In genomic region chr14:105818712-105819005, GRCh38 we compare ENCODE assay signal across 17 cellular contexts.
DNase-seq lines count a peak whose midpoint lies in the region; ATAC-seq and FAIRE-seq lines count a peak whose summit lies in the region.
"Had no signal": no experiment of that assay in that cellular context is flagged by ENCODE, and none has a peak within 500 bp of the region (broad histone marks: within the 10 kb centered on the region; RNA-seq: fewer than 3 reads in every experiment).

No MANE protein-coding gene starts in this region.

- peak; percentile 20 for DNase-seq in GM18507 (ENCODE audit: extremely low spot score, insufficient read length, low read depth)
- DNase-seq in NAMALWA (ENCODE audit: low spot score) = peak; percentile 77
- no peak for DNase-seq in naive B cell
- DNase-seq in DMS53 (lab: John Stamatoyannopoulos, UW) = no peak
- DNase-seq in stimulated activated naive CD8-positive, alpha-beta T cell treated with anti-CD3 and anti-CD28 coated beads, Interleukin-15, amount 100 ng/mL, for 72 hours = no peak
- no peak for DNase-seq in stimulated activated CD4-positive, alpha-beta T cell treated with anti-CD3 and anti-CD28 coated beads, Interleukin-4, amount 100 ng/mL, for 24 hours
- DNase-seq: activated CD4-positive, alpha-beta T cell treated with anti-CD3 and anti-CD28 coated beads for 36 hours; body of pancreas; CD4-positive, alpha-beta memory T cell; effector CD8-positive, alpha-beta T cell; foreskin melanocyte; GOT3; NCI-H2081 treated with DMSO at 0.1 percent for 48 hours; SW 1271 had no signal

- H3K27me3 Mint-ChIP-seq in naive B cell = no peaks in the 10 kb centered on the region
- peaks cover 34% of the 10 kb centered on the region for H3K27me3 Mint-ChIP-seq in stimulated activated naive CD8-positive, alpha-beta T cell treated with anti-CD3 and anti-CD28 coated beads, Interleukin-15, amount 100 ng/mL, for 72 hours

- peak overlapping the region; percentile 44 to 95 (median 87) for H3K4me3 Mint-ChIP-seq in naive B cell
- H3K4me3 Mint-ChIP-seq in stimulated activated naive CD8-positive, alpha-beta T cell treated with anti-CD3 and anti-CD28 coated beads, Interleukin-15, amount 100 ng/mL, for 72 hours = no peak overlapping the region
- H3K4me3 Mint-ChIP-seq: activated CD4-positive, alpha-beta T cell treated with anti-CD3 and anti-CD28 coated beads for 36 hours; CD4-positive, alpha-beta memory T cell had no signal

- H3K4me1 Mint-ChIP-seq in naive B cell = peaks cover 50 to 66% (median 59%) of the 10 kb centered on the region in 3 donors
- H3K4me1 Mint-ChIP-seq in stimulated activated naive CD8-positive, alpha-beta T cell treated with anti-CD3 and anti-CD28 coated beads, Interleukin-15, amount 100 ng/mL, for 72 hours = no peaks in the 10 kb centered on the region
- H3K4me1 Mint-ChIP-seq: activated CD4-positive, alpha-beta T cell treated with anti-CD3 and anti-CD28 coated beads for 36 hours; CD4-positive, alpha-beta memory T cell had no signal

- ATAC-seq in GM21423 (IDR thresholded peaks at IDR 0.05; ENCODE audit: unreplicated experiment) (peak; percentile 6), naive B cell (ENCODE audit: low read depth in 2 of 2) (no peak)
- no peak for ATAC-seq in stimulated activated naive CD8-positive, alpha-beta T cell treated with anti-CD3 and anti-CD28 coated beads, Interleukin-15, amount 100 ng/mL, for 72 hours
- ATAC-seq: activated CD4-positive, alpha-beta T cell treated with anti-CD3 and anti-CD28 coated beads for 36 hours; activated naive CD4-positive, alpha-beta T cell treated with anti-CD3 and anti-CD28 coated beads, Interleukin-2, amount 50 U/mL, for 72 hours; body of pancreas; HepG2 had no signal

- H3K27ac Mint-ChIP-seq in naive B cell = peak overlapping the region; percentile 99 to 100 (median 100)
- no peak overlapping the region for H3K27ac Mint-ChIP-seq in stimulated activated naive CD8-positive, alpha-beta T cell treated with anti-CD3 and anti-CD28 coated beads, Interleukin-15, amount 100 ng/mL, for 72 hours
- H3K27ac Mint-ChIP-seq: activated CD4-positive, alpha-beta T cell treated with anti-CD3 and anti-CD28 coated beads for 36 hours; activated naive CD4-positive, alpha-beta T cell treated with anti-CD3 and anti-CD28 coated beads, Interleukin-2, amount 50 U/mL, for 72 hours; CD4-positive, alpha-beta memory T cell had no signal

- peaks cover 4 to 18% (median 9%) of the 10 kb centered on the region in 7 donors for H3K9me3 Mint-ChIP-seq in naive B cell
- H3K9me3 Mint-ChIP-seq in stimulated activated naive CD8-positive, alpha-beta T cell treated with anti-CD3 and anti-CD28 coated beads, Interleukin-15, amount 100 ng/mL, for 72 hours = peaks cover 0 to 5% of the 10 kb centered on the region in 2 donors

- FAIRE-seq in GM18507 (lab: Jason Lieb, UNC) = no peak
- FAIRE-seq: HepG2 had no signal

- H3K36me3 Mint-ChIP-seq in naive B cell = peaks cover 5 to 16% of the 10 kb centered on the region in 2 donors
- H3K36me3 Mint-ChIP-seq: activated naive CD4-positive, alpha-beta T cell treated with anti-CD3 and anti-CD28 coated beads, Interleukin-2, amount 50 U/mL, for 72 hours; CD4-positive, alpha-beta memory T cell had no signal

Comparison
In these comparisons a context has a peak if more than half of its experiments do, and no peak if none do; other contexts are left out.
1. DNase-seq: peak in GM18507 (single experiment) and NAMALWA (single experiment); none in naive B cell (single experiment), DMS53 (single experiment), stimulated activated naive CD8-positive, alpha-beta T cell treated with anti-CD3 and anti-CD28 coated beads, Interleukin-15, amount 100 ng/mL, for 72 hours (0 of 2) and stimulated activated CD4-positive, alpha-beta T cell treated with anti-CD3 and anti-CD28 coated beads, Interleukin-4, amount 100 ng/mL, for 24 hours (single experiment).
2. H3K27ac Mint-ChIP-seq: peak in naive B cell (6 of 6); none in stimulated activated naive CD8-positive, alpha-beta T cell treated with anti-CD3 and anti-CD28 coated beads, Interleukin-15, amount 100 ng/mL, for 72 hours (0 of 2).
3. H3K4me3 Mint-ChIP-seq: peak in naive B cell (8 of 8); none in stimulated activated naive CD8-positive, alpha-beta T cell treated with anti-CD3 and anti-CD28 coated beads, Interleukin-15, amount 100 ng/mL, for 72 hours (0 of 2).